ENCODE assay signal across 8 cellular contexts in genomic region chr2:84880645-84881521, GRCh38. TPM values are rescaled to one million over a fixed set of nuclear protein-coding genes. Genes with fewer than 3 reads are reported as not detected.
DNase-seq lines count a peak whose midpoint lies in the region; ATAC-seq and TF ChIP-seq lines count a peak whose summit lies in the region.

TRABD2A (minus strand) TSS chr2:84881084; CDS start chr2:84881039, 45 bp downstream.

- H3K4me1 ChIP-seq in Panc1 (ENCODE audit: control insufficient read depth, insufficient read depth, low read length) (peaks cover 12% of the 10 kb centered on the region), iPS-15b (ENCODE audit: control insufficient read depth, insufficient read depth, low read length) (no peaks in the 10 kb centered on the region)

- peak within 1 kb of the TSS; percentile 97 for H3K27ac Mint-ChIP-seq in activated naive CD8-positive, alpha-beta T cell treated with anti-CD3 and anti-CD28 coated beads, Interleukin-2, amount 10 ng/mL, durations not matched to agents 7 days and 5 days

- peaks cover 54% of the 10 kb centered on the region for H3K4me1 Mint-ChIP-seq in activated naive CD8-positive, alpha-beta T cell treated with anti-CD3 and anti-CD28 coated beads, Interleukin-2, amount 10 ng/mL, durations not matched to agents 7 days and 5 days

- H3K9me3 ChIP-seq in Panc1 (ENCODE audit: control insufficient read depth, insufficient read depth, low read depth, low read length): no peaks in the 10 kb centered on the region
- H3K9me3 ChIP-seq in iPS-15b (ENCODE audit: control insufficient read depth, insufficient read depth, low read length): no peaks in the 10 kb centered on the region

- POLR2A ChIA-PET in Panc1 (lab: Charles Lee): no interaction called here
- POLR2A ChIA-PET in activated naive CD8-positive, alpha-beta T cell treated with anti-CD3 and anti-CD28 coated beads, Interleukin-2, amount 10 ng/mL, durations not matched to agents 7 days and 5 days (lab: Charles Lee): interaction anchor here (0.6 to 16.3 kb wide), 17 partner anchors 8 to 320 kb away, joined by 3 to 404 read pairs (median 6); partner anchors contain the start of gene TMSB10

- peak within 1 kb of the TSS; percentile 46 to 78 for H3K4me3 ChIP-seq in Panc1 (ENCODE audit: low read depth in 2 of 2, low read length in 2 of 2)
- H3K4me3 ChIP-seq in iPS-15b (ENCODE audit: low read depth, low read length): peak within 1 kb of the TSS; percentile 83

- no peak within 1 kb of the TSS for H3K27ac ChIP-seq in Panc1 (ENCODE audit: low read length)

- BruUV-seq in Panc1 (replicated peaks; lab: Mats Ljungman, UMichigan): no TSS peak

- TF ChIP-seq CTCF in GM13977 (IDR thresholded peaks at IDR 0.05; ENCODE audit: extremely low read depth, insufficient read depth, missing control alignments): no peak
- no peak for TF ChIP-seq CTCF in Panc1 (IDR thresholded peaks at IDR 0.05)

- peak within 1 kb of the TSS; percentile 95 for H3K4me3 Mint-ChIP-seq in activated naive CD8-positive, alpha-beta T cell treated with anti-CD3 and anti-CD28 coated beads, Interleukin-2, amount 10 ng/mL, durations not matched to agents 7 days and 5 days

- CTCF ChIA-PET in Panc1 (lab: Charles Lee): interaction anchor here (0.8 kb wide), 1 partner anchor 424 kb away, joined by 3 read pairs; no protein-coding TSS in a partner anchor

- in situ Hi-C loops in GM13977 (cut with MboI; ENCODE audit: low pct_unique_long_range_greater_than_20kb, low sequenced_read_pairs, unreplicated experiment): no loop called here
- in situ Hi-C loops in Panc1 (cut with HindIII; ENCODE audit: low pct_unique_long_range_greater_than_20kb, low sequenced_read_pairs): no loop called here

- no peaks in the 10 kb centered on the region for H3K9me3 Mint-ChIP-seq in activated naive CD8-positive, alpha-beta T cell treated with anti-CD3 and anti-CD28 coated beads, Interleukin-2, amount 10 ng/mL, durations not matched to agents 7 days and 5 days

- H3K36me3 ChIP-seq in Panc1 (ENCODE audit: control insufficient read depth, insufficient read depth, low read length): no peaks in the 10 kb centered on the region
- H3K36me3 ChIP-seq in iPS-15b (ENCODE audit: control insufficient read depth, insufficient read depth, low read length): no peaks in the 10 kb centered on the region

- DNase-seq in GM13977 (ENCODE audit: low spot score) (peak; percentile 40), Panc1 (ENCODE audit: low read depth, low spot score) (no peak), NCI-H187 treated with DMSO at 0.1 percent for 48 hours (lab: John Stamatoyannopoulos, UW) (no peak), epidermal melanocyte (ENCODE audit: insufficient read length, low spot score) (no peak), NCI-H524 treated with DMSO at 0.1 percent for 48 hours (lab: John Stamatoyannopoulos, UW) (no peak)
- peak; percentile 77 for DNase-seq in activated naive CD8-positive, alpha-beta T cell treated with anti-CD3 and anti-CD28 coated beads, Interleukin-2, amount 10 ng/mL, durations not matched to agents 7 days and 5 days
- peak; percentile 51 for DNase-seq in stimulated activated CD4-positive, alpha-beta T cell treated with anti-CD3 and anti-CD28 coated beads, Interleukin-12 subunit alpha, Interleukin-12 subunit beta, amount 100 ng/mL, for 4 hours

- H3K36me3 Mint-ChIP-seq in activated naive CD8-positive, alpha-beta T cell treated with anti-CD3 and anti-CD28 coated beads, Interleukin-2, amount 10 ng/mL, durations not matched to agents 7 days and 5 days: peaks cover 7% of the 10 kb centered on the region

- intact Hi-C loops in Panc1 (cut with micrococcal nuclease; ENCODE audit: unreplicated experiment): loop anchor here (5.0 kb wide), 1 partner anchor 384 kb away; no protein-coding TSS in a partner anchor

- no peaks in the 10 kb centered on the region for H3K27me3 Mint-ChIP-seq in activated naive CD8-positive, alpha-beta T cell treated with anti-CD3 and anti-CD28 coated beads, Interleukin-2, amount 10 ng/mL, durations not matched to agents 7 days and 5 days

- peak; percentile 46 for ATAC-seq in Panc1
- peak; percentile 49 for ATAC-seq in activated naive CD8-positive, alpha-beta T cell treated with anti-CD3 and anti-CD28 coated beads, Interleukin-2, amount 10 ng/mL, durations not matched to agents 7 days and 5 days (ENCODE audit: low read depth)

- H3K27me3 ChIP-seq in Panc1 (ENCODE audit: control insufficient read depth, insufficient read depth, low read length) (peaks cover 21% of the 10 kb centered on the region), iPS-15b (ENCODE audit: control insufficient read depth, insufficient read depth, low read length) (peaks cover 86% of the 10 kb centered on the region)

- H3K9ac ChIP-seq in iPS-15b (ENCODE audit: low read depth, low read length): peak within 1 kb of the TSS; percentile 85

RNA-seq across cellular contexts. Expression of gene TRABD2A, which starts in this region (rescaled TPM):
- total RNA-seq in Panc1 (2021; ENCODE audit: unreplicated experiment): 1.7 TPM
- polyA plus RNA-seq in Panc1 (2012; ENCODE audit: insufficient read length): 0.73 TPM
- total RNA-seq in activated naive CD8-positive, alpha-beta T cell treated with anti-CD3 and anti-CD28 coated beads, Interleukin-2, amount 10 ng/mL, durations not matched to agents 7 days and 5 days: 10 to 100 TPM; 81.1 to 85.5 TPM

Comparison
In these comparisons a context has a peak if more than half of its experiments do, and no peak if none do; other contexts are left out.
1. RNA of gene TRABD2A (total RNA-seq): 81.1 to 85.5 TPM in activated naive CD8-positive, alpha-beta T cell treated with anti-CD3 and anti-CD28 coated beads, Interleukin-2, amount 10 ng/mL, durations not matched to agents 7 days and 5 days; 1.7 TPM in Panc1 (single experiment); every median in the first group is over 10 times any median in the second.
2. DNase-seq: peak in GM13977 (single experiment), activated naive CD8-positive, alpha-beta T cell treated with anti-CD3 and anti-CD28 coated beads, Interleukin-2, amount 10 ng/mL, durations not matched to agents 7 days and 5 days (single experiment) and stimulated activated CD4-positive, alpha-beta T cell treated with anti-CD3 and anti-CD28 coated beads, Interleukin-12 subunit alpha, Interleukin-12 subunit beta, amount 100 ng/mL, for 4 hours (single experiment); none in Panc1 (single experiment), NCI-H187 treated with DMSO at 0.1 percent for 48 hours (single experiment), epidermal melanocyte (single experiment) and NCI-H524 treated with DMSO at 0.1 percent for 48 hours (single experiment).